ENCODE assay signal across 21 cellular contexts in the genomic region with DNA sequence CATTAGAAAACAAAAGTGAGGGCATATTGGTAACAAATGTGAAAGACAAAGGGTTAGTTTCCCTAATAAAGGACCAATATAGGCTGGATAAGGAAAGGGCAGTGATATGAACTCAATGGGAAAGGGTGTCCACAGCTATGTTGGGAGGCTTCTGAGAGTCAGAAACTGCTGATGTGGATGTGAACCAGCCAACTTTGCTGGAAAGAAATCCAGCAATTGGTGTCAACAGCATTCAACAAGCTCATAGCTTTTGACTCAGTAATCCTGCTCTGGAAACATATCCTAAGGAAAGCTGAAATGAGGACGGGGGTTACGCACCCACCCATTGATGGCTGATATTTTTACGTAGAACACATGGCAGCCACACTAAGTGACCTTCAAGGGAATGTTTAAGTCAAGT.
"Had no signal": no experiment of that assay in that cellular context is flagged by ENCODE, and none has a peak within 500 bp of the region (broad histone marks: within the 10 kb centered on the region; RNA-seq: fewer than 3 reads in every experiment).

No MANE protein-coding gene starts in this region.

- H3K36me3 Mint-ChIP-seq: activated naive CD8-positive, alpha-beta T cell; memory B cell had no signal

- H3K4me3 ChIP-seq: gastroesophageal sphincter, heart left ventricle, right lobe of liver, skin epidermis, uterus had no signal

- H3K4me3 Mint-ChIP-seq: activated CD8-positive, alpha-beta memory T cell treated with anti-CD3 and anti-CD28 coated beads, Interleukin-2, amount 10 ng/mL, durations not matched to agents 7 days and 5 days; activated CD8-positive, alpha-beta T cell treated with anti-CD3 and anti-CD28 coated beads for 36 hours; activated naive CD8-positive, alpha-beta T cell; dendritic cell treated with granulocyte-macrophage colony-stimulating factor and Interleukin-4, amounts not matched to agents 40 ng/mL and 50 ng/mL, for 4 days; memory B cell; stimulated activated naive CD8-positive, alpha-beta T cell treated with anti-CD3 and anti-CD28 coated beads, Interleukin-15, amount 100 ng/mL, for 72 hours had no signal

- H3K27ac ChIP-seq: gastroesophageal sphincter, heart left ventricle, right lobe of liver, skin epidermis, uterus had no signal

- H3K4me1 ChIP-seq: right lobe of liver, uterus had no signal

- H3K36me3 ChIP-seq: gastroesophageal sphincter, heart left ventricle, right lobe of liver, uterus had no signal

- H3K27ac Mint-ChIP-seq: activated CD8-positive, alpha-beta memory T cell treated with anti-CD3 and anti-CD28 coated beads, Interleukin-2, amount 10 ng/mL, durations not matched to agents 7 days and 5 days; activated naive CD8-positive, alpha-beta T cell; dendritic cell treated with granulocyte-macrophage colony-stimulating factor and Interleukin-4, amounts not matched to agents 40 ng/mL and 50 ng/mL, for 4 days; memory B cell had no signal

- H3K9me3 Mint-ChIP-seq: activated CD8-positive, alpha-beta T cell treated with anti-CD3 and anti-CD28 coated beads for 36 hours; dendritic cell treated with granulocyte-macrophage colony-stimulating factor and Interleukin-4, amounts not matched to agents 40 ng/mL and 50 ng/mL, for 4 days; memory B cell; stimulated activated naive CD8-positive, alpha-beta T cell treated with anti-CD3 and anti-CD28 coated beads, Interleukin-15, amount 100 ng/mL, for 72 hours had no signal

- ATAC-seq: activated CD8-positive, alpha-beta memory T cell treated with anti-CD3 and anti-CD28 coated beads, Interleukin-2, amount 10 ng/mL, durations not matched to agents 7 days and 5 days; activated CD8-positive, alpha-beta T cell treated with anti-CD3 and anti-CD28 coated beads for 36 hours; gastroesophageal sphincter; heart left ventricle; left colon; right lobe of liver; stimulated activated naive CD8-positive, alpha-beta T cell treated with anti-CD3 and anti-CD28 coated beads, Interleukin-15, amount 100 ng/mL, for 72 hours had no signal

- DNase-seq: activated CD4-positive, alpha-beta T cell treated with anti-CD3 and anti-CD28 coated beads for 48 hours; activated CD8-positive, alpha-beta memory T cell treated with anti-CD3 and anti-CD28 coated beads, Interleukin-2, amount 10 ng/mL, durations not matched to agents 7 days and 5 days; activated CD8-positive, alpha-beta T cell treated with anti-CD3 and anti-CD28 coated beads for 36 hours; activated gamma-delta T cell treated with Interleukin-2 at 50 U/mL for 16 hours; activated T-cell treated with anti-CD3 and anti-CD28 coated beads for 4 hours; amygdala; effector CD8-positive, alpha-beta T cell; heart left ventricle; islet precursor cell; left colon; nucleus accumbens; right lobe of liver; stimulated activated CD4-positive, alpha-beta T cell treated with anti-CD3 and anti-CD28 coated beads, Interleukin-1b, Interleukin-23, amount 100 ng/mL, for 48 hours; stimulated activated naive CD8-positive, alpha-beta T cell treated with anti-CD3 and anti-CD28 coated beads, Interleukin-15, amount 100 ng/mL, for 72 hours; trophoblast cell; uterus had no signal

- H3K27me3 Mint-ChIP-seq: activated CD8-positive, alpha-beta memory T cell treated with anti-CD3 and anti-CD28 coated beads, Interleukin-2, amount 10 ng/mL, durations not matched to agents 7 days and 5 days; activated CD8-positive, alpha-beta T cell treated with anti-CD3 and anti-CD28 coated beads for 36 hours; activated naive CD8-positive, alpha-beta T cell; memory B cell; stimulated activated naive CD8-positive, alpha-beta T cell treated with anti-CD3 and anti-CD28 coated beads, Interleukin-15, amount 100 ng/mL, for 72 hours had no signal

- H3K9me3 ChIP-seq: gastroesophageal sphincter, heart left ventricle, right lobe of liver, uterus had no signal

- H3K27me3 ChIP-seq: gastroesophageal sphincter, heart left ventricle, right lobe of liver, uterus had no signal
